1 cellular context compared by ENCODE assay signal in genomic region chr3:193928354-193929209, GRCh38.
TF ChIP-seq lines count a peak whose summit lies in the region.

No MANE protein-coding gene starts in this region.

TF ChIP-seq in K562, 482 proteins besides CTCF, POLR2A, EP300 and RAD21 (continued from another document and continues in another):
- TF ChIP-seq ARID3B (CRISPR knock-in tag; IDR thresholded peaks at IDR 0.05; ENCODE audit: borderline replicate concordance): no peak
- peak; percentile 45; the same call in 1 of the 2 replicates for TF ChIP-seq SMAD4 (CRISPR knock-in tag; conservative IDR thresholded peaks at IDR 0.05)
- no peak for TF ChIP-seq SRSF3 (IDR thresholded peaks at IDR 0.05; ENCODE audit: insufficient read depth, low read length)
- no peak for TF ChIP-seq ZKSCAN3 (CRISPR knock-in tag; IDR thresholded peaks at IDR 0.05)
- TF ChIP-seq ZNF282 (CRISPR knock-in tag; IDR thresholded peaks at IDR 0.05): no peak
- TF ChIP-seq ETV6 (IDR thresholded peaks at IDR 0.05; ENCODE audit: borderline replicate concordance in 1 of 2, low read depth in 2 of 2, low read length in 1 of 2): no peak
- TF ChIP-seq ETV6 (CRISPR knock-in tag; IDR thresholded peaks at IDR 0.05; ENCODE audit: borderline replicate concordance): no peak
- no peak for TF ChIP-seq ZNF449 (CRISPR knock-in tag; IDR thresholded peaks at IDR 0.05)
- peak; percentile 73 for TF ChIP-seq TEAD4 (IDR thresholded peaks at IDR 0.05; ENCODE audit: low read length)
- no peak for TF ChIP-seq TEAD4 (CRISPR knock-in tag; IDR thresholded peaks at IDR 0.05; ENCODE audit: borderline replicate concordance)
- no peak for TF ChIP-seq PRDM10 (IDR thresholded peaks at IDR 0.05; ENCODE audit: partially characterized antibody)
- no peak for TF ChIP-seq CEBPZ (IDR thresholded peaks at IDR 0.05; ENCODE audit: borderline replicate concordance, low read depth, low read length)
- TF ChIP-seq ZNF143 (CRISPR knock-in tag; IDR thresholded peaks at IDR 0.05): no peak
- TF ChIP-seq SREBF1 (IDR thresholded peaks at IDR 0.05; ENCODE audit: borderline replicate concordance, low read depth, low read length): no peak
- no peak for TF ChIP-seq ESRRA (IDR thresholded peaks at IDR 0.05; ENCODE audit: borderline replicate concordance, low read depth)
- no peak for TF ChIP-seq PREB (CRISPR knock-in tag; IDR thresholded peaks at IDR 0.05)
- no peak for TF ChIP-seq GATAD2B (IDR thresholded peaks at IDR 0.05; ENCODE audit: borderline replicate concordance)
- no peak for TF ChIP-seq CEBPG (CRISPR knock-in tag; IDR thresholded peaks at IDR 0.05)
- TF ChIP-seq CEBPG (tag; conservative IDR thresholded peaks at IDR 0.05 in 1 of 2, IDR thresholded peaks at IDR 0.05 in 1 of 2): no peak
- no peak for TF ChIP-seq FOXJ3 (CRISPR knock-in tag; IDR thresholded peaks at IDR 0.05)
- TF ChIP-seq CREB3L1 (IDR thresholded peaks at IDR 0.05; ENCODE audit: borderline replicate concordance, low read depth): no peak
- TF ChIP-seq XRCC3 (IDR thresholded peaks at IDR 0.05): no peak
- peak; percentile 70 for TF ChIP-seq CTBP1 (IDR thresholded peaks at IDR 0.05; ENCODE audit: borderline replicate concordance)
- no peak for TF ChIP-seq ZSCAN29 (IDR thresholded peaks at IDR 0.05)
- TF ChIP-seq BCLAF1 (IDR thresholded peaks at IDR 0.05; ENCODE audit: borderline replicate concordance in 1 of 2, control insufficient read depth in 1 of 2, low read depth in 2 of 2, low read length in 1 of 2): no peak
- peak; percentile 73 for TF ChIP-seq SMARCA4 (IDR thresholded peaks at IDR 0.05)
- no peak for TF ChIP-seq BDP1 (IDR thresholded peaks at IDR 0.05; ENCODE audit: insufficient read depth, insufficient read length)
- TF ChIP-seq ZBTB2 (IDR thresholded peaks at IDR 0.05): peak; percentile 32; the same call in 1 of the 2 replicates
- TF ChIP-seq SETDB1 (IDR thresholded peaks at IDR 0.05; ENCODE audit: low read length): no peak
- TF ChIP-seq TSC22D4 (tag; IDR thresholded peaks at IDR 0.05): no peak
- TF ChIP-seq SRSF9 (IDR thresholded peaks at IDR 0.05; ENCODE audit: borderline replicate concordance, low read depth, low read length): no peak
- TF ChIP-seq ZNF316 (IDR thresholded peaks at IDR 0.05): no peak
- peak; percentile 30; the same call in 1 of the 2 replicates for TF ChIP-seq POLR2AphosphoS5 (IDR thresholded peaks at IDR 0.05; ENCODE audit: control insufficient read depth, insufficient read depth, low read depth, low read length)
- no peak for TF ChIP-seq SRSF7 (optimal IDR thresholded peaks at IDR 0.05; ENCODE audit: low read depth, low read length)
- no peak for TF ChIP-seq SP1 (CRISPR knock-in tag; IDR thresholded peaks at IDR 0.05)
- no peak; the same call in 1 of the 2 replicates for TF ChIP-seq PTRF (tag; IDR thresholded peaks at IDR 0.05)
- TF ChIP-seq ZNF511 (CRISPR knock-in tag; IDR thresholded peaks at IDR 0.05): no peak
- no peak for TF ChIP-seq ILK (tag; IDR thresholded peaks at IDR 0.05; ENCODE audit: borderline replicate concordance, low read depth)
- no peak for TF ChIP-seq BRF1 (IDR thresholded peaks at IDR 0.05; ENCODE audit: borderline replicate concordance, extremely low read depth, insufficient read length)
- TF ChIP-seq SMAD3 (CRISPR knock-in tag; conservative IDR thresholded peaks at IDR 0.05): no peak
- TF ChIP-seq ZC3H11A (IDR thresholded peaks at IDR 0.05; ENCODE audit: low read depth, low read length): no peak
- TF ChIP-seq CREB3 (tag; conservative IDR thresholded peaks at IDR 0.05; ENCODE audit: low read depth): no peak
- TF ChIP-seq THRB (CRISPR knock-in tag; conservative IDR thresholded peaks at IDR 0.05): no peak
